ENCODE assay signal across 8 cellular contexts in the genomic region with DNA sequence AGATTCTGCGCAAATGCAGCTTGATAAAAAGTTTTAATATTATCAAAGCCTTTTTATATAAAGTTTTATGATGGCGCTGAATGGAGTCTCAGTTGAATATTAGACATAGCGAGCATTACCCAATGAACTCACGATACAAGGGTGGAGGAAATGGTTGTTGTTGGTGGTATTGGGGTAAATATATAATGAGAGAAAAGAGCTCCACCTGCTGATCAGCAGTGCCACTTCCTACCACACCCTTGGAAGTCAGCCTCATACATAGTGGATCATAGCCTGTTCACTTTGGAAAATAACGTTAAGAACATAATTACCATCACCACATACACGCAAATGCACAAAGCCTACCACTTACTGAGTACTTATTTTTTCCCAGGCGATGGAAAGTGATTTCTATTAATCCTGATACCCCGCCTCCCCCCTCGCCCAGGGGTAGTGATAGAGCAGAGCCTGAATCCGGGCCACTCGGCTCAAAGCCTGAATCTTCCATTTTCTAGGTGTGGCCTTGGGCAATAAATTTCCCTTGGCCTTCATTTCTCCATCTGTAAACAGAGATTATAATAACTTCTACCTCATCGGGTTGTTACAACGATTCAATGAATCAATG.
DNase-seq lines count a peak whose midpoint lies in the region; ATAC-seq and TF ChIP-seq lines count a peak whose summit lies in the region.

No MANE protein-coding gene starts in this region.

- intact Hi-C loops in Panc1 (cut with micrococcal nuclease; ENCODE audit: unreplicated experiment), result no loop called here
- intact Hi-C loops in activated CD4-positive, alpha-beta memory T cell treated with anti-CD3 and anti-CD28 coated beads for 36 hours (cut with micrococcal nuclease), result no loop called here

- no peaks in the 10 kb centered on the region for H3K36me3 ChIP-seq in Panc1 (ENCODE audit: control insufficient read depth, insufficient read depth, low read length)

- H3K27me3 ChIP-seq in Panc1 (ENCODE audit: control insufficient read depth, insufficient read depth, low read length), result no peaks in the 10 kb centered on the region

- no peaks in the 10 kb centered on the region for H3K9me3 Mint-ChIP-seq in activated CD4-positive, alpha-beta memory T cell treated with anti-CD3 and anti-CD28 coated beads for 36 hours

- DNase-seq in Daoy (ENCODE audit: low read depth), result peak; percentile 3
- peak; percentile 18 for DNase-seq in HCEC 1CT
- no peak for DNase-seq in Panc1 (ENCODE audit: low read depth, low spot score)
- peak; percentile 19 for DNase-seq in iris pigment epithelial cell (ENCODE audit: low read depth)
- DNase-seq in midbrain (lab: John Stamatoyannopoulos, UW), result no peak
- DNase-seq in activated CD4-positive, alpha-beta memory T cell treated with anti-CD3 and anti-CD28 coated beads for 36 hours, result no peak
- no peak for DNase-seq in activated T-cell treated with anti-CD3 and anti-CD28 coated beads, Interleukin-2, amount 50 U/mL, for 48 hours

- POLR2A ChIA-PET in Panc1 (lab: Charles Lee), result no interaction called here
- POLR2A ChIA-PET in activated CD4-positive, alpha-beta memory T cell treated with anti-CD3 and anti-CD28 coated beads for 36 hours (lab: Charles Lee), result no interaction called here

- in situ Hi-C loops in Panc1 (cut with HindIII; ENCODE audit: low pct_unique_long_range_greater_than_20kb, low sequenced_read_pairs), result no loop called here

- peaks cover 1% of the 10 kb centered on the region for H3K4me1 Mint-ChIP-seq in activated CD4-positive, alpha-beta memory T cell treated with anti-CD3 and anti-CD28 coated beads for 36 hours (ENCODE audit: low read depth)

- no peaks in the 10 kb centered on the region for H3K4me1 ChIP-seq in Panc1 (ENCODE audit: control insufficient read depth, insufficient read depth, low read length)

- CTCF ChIA-PET in Panc1 (lab: Charles Lee), result no interaction called here
- CTCF ChIA-PET in activated CD4-positive, alpha-beta memory T cell treated with anti-CD3 and anti-CD28 coated beads for 36 hours (lab: Charles Lee), result no interaction called here

- no peaks in the 10 kb centered on the region for H3K9me3 ChIP-seq in Panc1 (ENCODE audit: control insufficient read depth, insufficient read depth, low read depth, low read length)

- H3K36me3 Mint-ChIP-seq in activated CD4-positive, alpha-beta memory T cell treated with anti-CD3 and anti-CD28 coated beads for 36 hours, result no peaks in the 10 kb centered on the region

- H3K4me3 Mint-ChIP-seq in activated CD4-positive, alpha-beta memory T cell treated with anti-CD3 and anti-CD28 coated beads for 36 hours, result no peak overlapping the region

- no peak overlapping the region for H3K4me3 ChIP-seq in Panc1 (ENCODE audit: low read depth in 2 of 2, low read length in 2 of 2)

- no peak overlapping the region for H3K27ac Mint-ChIP-seq in activated CD4-positive, alpha-beta memory T cell treated with anti-CD3 and anti-CD28 coated beads for 36 hours

- no TSS peak for BruUV-seq in Panc1 (replicated peaks; lab: Mats Ljungman, UMichigan)

- no peak for ATAC-seq in Panc1
- no peak for ATAC-seq in GM18868 (IDR thresholded peaks at IDR 0.05; ENCODE audit: unreplicated experiment)

- H3K27me3 Mint-ChIP-seq in activated CD4-positive, alpha-beta memory T cell treated with anti-CD3 and anti-CD28 coated beads for 36 hours, result peaks cover 4% of the 10 kb centered on the region

- peak; percentile 37 for TF ChIP-seq CTCF in Panc1 (IDR thresholded peaks at IDR 0.05)

- H3K27ac ChIP-seq in Panc1 (ENCODE audit: low read length), result no peak overlapping the region

Comparison
In these comparisons a context has a peak if more than half of its experiments do, and no peak if none do; other contexts are left out.
1. DNase-seq: peak in Daoy (single experiment), HCEC 1CT (single experiment) and iris pigment epithelial cell (single experiment); none in Panc1 (single experiment), midbrain (single experiment), activated CD4-positive, alpha-beta memory T cell treated with anti-CD3 and anti-CD28 coated beads for 36 hours (single experiment) and activated T-cell treated with anti-CD3 and anti-CD28 coated beads, Interleukin-2, amount 50 U/mL, for 48 hours (0 of 2).